In the genomic region with DNA sequence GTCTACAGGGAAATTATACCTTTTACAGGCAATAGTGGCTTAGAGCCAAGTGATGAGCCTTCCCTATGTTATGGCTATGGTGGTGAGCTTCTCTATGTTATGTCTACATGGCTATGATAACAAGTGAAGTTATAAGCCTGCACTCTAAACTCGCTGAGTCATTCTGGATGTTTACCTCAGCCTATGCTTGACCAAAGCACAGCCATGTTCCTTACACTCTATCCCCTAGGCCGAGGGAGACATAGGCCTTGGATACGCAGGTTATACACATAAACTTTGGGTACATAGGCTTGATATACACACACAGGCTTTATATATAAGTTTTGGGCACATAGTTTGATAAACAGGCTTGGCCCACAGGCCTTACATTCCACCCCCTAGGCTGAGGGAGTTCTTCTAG, we compare ENCODE assay signal across 21 cellular contexts. TPM values are rescaled to one million over a fixed set of nuclear protein-coding genes. Genes with fewer than 3 reads are reported as not detected.
DNase-seq lines count a peak whose midpoint lies in the region; ATAC-seq, FAIRE-seq and TF ChIP-seq lines count a peak whose summit lies in the region.
"Had no signal": no experiment of that assay in that cellular context is flagged by ENCODE, and none has a peak within 500 bp of the region (broad histone marks: within the 10 kb centered on the region; RNA-seq: fewer than 3 reads in every experiment).

No MANE protein-coding gene starts in this region.

- peaks cover 7% of the 10 kb centered on the region for H3K4me1 ChIP-seq in CD4-positive, CD25-positive, alpha-beta regulatory T cell (ENCODE audit: control insufficient read depth, insufficient read depth, low read length, poor library complexity, severe bottlenecking)
- H3K4me1 ChIP-seq in IMR-90 (ENCODE audit: control insufficient read depth, insufficient read depth, low read length), result no peaks in the 10 kb centered on the region
- no peaks in the 10 kb centered on the region for H3K4me1 ChIP-seq in GM12878 (ENCODE audit: control insufficient read depth, insufficient read depth, low read length)

- TF ChIP-seq EP300 in GM12878 (IDR thresholded peaks at IDR 0.05; ENCODE audit: borderline replicate concordance in 1 of 2, control insufficient read depth in 1 of 2, low read depth in 2 of 2, low read length in 2 of 2), result no peak

- no peak overlapping the region for H4K5ac ChIP-seq in IMR-90 (ENCODE audit: low read depth, low read length)

- no peaks in the 10 kb centered on the region for H3K9me3 Mint-ChIP-seq in CD4-positive, CD25-positive, alpha-beta regulatory T cell
- no peaks in the 10 kb centered on the region for H3K9me3 Mint-ChIP-seq in mesothelial cell of epicardium
- H3K9me3 Mint-ChIP-seq: CD14-positive monocyte; CD8-positive, alpha-beta T cell; H9 had no signal

- H3K79me1 ChIP-seq in IMR-90 (ENCODE audit: low read depth in 1 of 2, low read length in 2 of 2), result no peaks in the 10 kb centered on the region

- in situ Hi-C loops in IMR-90 (cut with MboI; ENCODE audit: low sequenced_read_pairs) (no loop called here), GM12878 (cut with MboI) (loop anchor here (25.0 kb wide), 3 partner anchors 499 to 1899 kb away; partner anchors contain the start of gene MLANA), brain microvascular endothelial cell (cut with HindIII; ENCODE audit: low pct_ligation_motif_present, low sequenced_read_pairs) (no loop called here)

- H3K27me3 Mint-ChIP-seq in CD4-positive, CD25-positive, alpha-beta regulatory T cell, result peaks cover 4% of the 10 kb centered on the region
- no peaks in the 10 kb centered on the region for H3K27me3 Mint-ChIP-seq in mesothelial cell of epicardium (ENCODE audit: low read depth)

- H3K27ac ChIP-seq in CD4-positive, CD25-positive, alpha-beta regulatory T cell (ENCODE audit: insufficient read depth, low read length, poor library complexity, severe bottlenecking), result no peak overlapping the region
- H3K27ac ChIP-seq in IMR-90 (ENCODE audit: insufficient read depth, low read length) (no peak overlapping the region), GM12878 (ENCODE audit: control insufficient read depth, insufficient read depth) (no peak overlapping the region), brain microvascular endothelial cell (no peak overlapping the region)
- H3K27ac ChIP-seq: BLaER1, KMS-11 had no signal

- no peak for ATAC-seq in CD4-positive, CD25-positive, alpha-beta regulatory T cell (ENCODE audit: low read depth in 2 of 2)
- peak; percentile 51 for ATAC-seq in IMR-90 (ENCODE audit: low read depth)
- ATAC-seq in GM12878, result no peak
- no peak for ATAC-seq in HG03108 (IDR thresholded peaks at IDR 0.05; ENCODE audit: unreplicated experiment)
- no peak for ATAC-seq in HG02973 (IDR thresholded peaks at IDR 0.05; ENCODE audit: unreplicated experiment)
- ATAC-seq: CD8-positive, alpha-beta T cell had no signal

- H2AFZ ChIP-seq in IMR-90 (replicated peaks; ENCODE audit: low read length, poor library complexity) (no peak overlapping the region), GM12878 (ENCODE audit: control insufficient read depth, low read depth, low read length) (no peak overlapping the region)

- no TSS peak for BruUV-seq in IMR-90 (replicated peaks; lab: Mats Ljungman, UMichigan)
- BruUV-seq in GM12878 (replicated peaks; lab: Mats Ljungman, UMichigan), result no TSS peak

- H4K20me1 ChIP-seq in IMR-90 (ENCODE audit: insufficient read depth, low read length), result no peaks in the 10 kb centered on the region
- H4K20me1 ChIP-seq in GM12878 (ENCODE audit: control insufficient read depth, insufficient read depth), result no peaks in the 10 kb centered on the region; the same call in 1 of the 2 replicates
- H4K20me1 ChIP-seq: BLaER1 had no signal

- no peak overlapping the region for H3K4me3 ChIP-seq in CD4-positive, CD25-positive, alpha-beta regulatory T cell (ENCODE audit: low read depth, low read length)
- H3K4me3 ChIP-seq in IMR-90 (ENCODE audit: insufficient read depth, low read depth, low read length) (no peak overlapping the region), GM12878 (no peak overlapping the region), brain microvascular endothelial cell (ENCODE audit: low read depth, low read length) (no peak overlapping the region)
- H3K4me3 ChIP-seq: BLaER1 had no signal

- no peaks in the 10 kb centered on the region for H3K36me3 Mint-ChIP-seq in CD4-positive, CD25-positive, alpha-beta regulatory T cell
- no peaks in the 10 kb centered on the region for H3K36me3 Mint-ChIP-seq in mesothelial cell of epicardium

- no peak overlapping the region for H2BK5ac ChIP-seq in IMR-90 (ENCODE audit: low read depth, low read length, poor library complexity, severe bottlenecking)

- TF ChIP-seq POLR2A in IMR-90 (IDR thresholded peaks at IDR 0.05; ENCODE audit: low read depth, low read length), result no peak
- no peak for TF ChIP-seq POLR2A in GM12878 (IDR thresholded peaks at IDR 0.05; ENCODE audit: low read depth, low read length)

- no peak overlapping the region for H2BK120ac ChIP-seq in IMR-90 (ENCODE audit: low read depth, low read length)

- WGBS in IMR-90 (ENCODE audit: extremely low coverage in 2 of 2, insufficient read length in 1 of 2), 2 experiments, result no CpG with 5 or more reads among the region's 3 CpGs
- WGBS in GM12878 (ENCODE audit: insufficient coverage, insufficient replicate concordance, low lambda C conversion rate, missing lambda C conversion rate), result 46% methylated on average over 3 of the region's 3 CpGs

- no peaks in the 10 kb centered on the region for H3K79me2 ChIP-seq in GM12878 (ENCODE audit: control insufficient read depth, insufficient read depth, low read length)

- no peak overlapping the region for H2AK9ac ChIP-seq in IMR-90 (replicated peaks; ENCODE audit: low read depth, low read length, poor library complexity)

- DNase-seq in CD4-positive, CD25-positive, alpha-beta regulatory T cell, result no peak
- peak; percentile 25 for DNase-seq in IMR-90
- no peak for DNase-seq in GM12878 (ENCODE audit: low read depth, low spot score)
- no peak for DNase-seq in mesothelial cell of epicardium (ENCODE audit: low spot score in 2 of 2, unreplicated experiment in 2 of 2)
- DNase-seq in activated CD4-positive, alpha-beta T cell treated with anti-CD3 and anti-CD28 coated beads, Interleukin-2, amount 50 U/mL, for 1 hour, result no peak
- no peak for DNase-seq in brain microvascular endothelial cell
- DNase-seq: Calu3; CD8-positive, alpha-beta T cell; DMS79 treated with DMSO at 0.1 percent for 48 hours; EL; H9 had no signal

- H2BK20ac ChIP-seq in IMR-90 (ENCODE audit: low read depth, low read length), result no peak overlapping the region

- H3K14ac ChIP-seq in IMR-90 (replicated peaks; ENCODE audit: low read depth, low read length), result no peak overlapping the region

- H3K27ac Mint-ChIP-seq in CD4-positive, CD25-positive, alpha-beta regulatory T cell, result peak overlapping the region in 2 of 3 donors; percentile 66 to 72
- peak overlapping the region; percentile 25 for H3K27ac Mint-ChIP-seq in mesothelial cell of epicardium
- H3K27ac Mint-ChIP-seq: CD8-positive, alpha-beta T cell had no signal

- CTCF ChIA-PET in IMR-90 (lab: Yijun Ruan, JAX) (no interaction called here), GM12878 (lab: Yijun Ruan, JAX) (no interaction called here)

- TF ChIP-seq CTCF in IMR-90 (conservative IDR thresholded peaks at IDR 0.05; ENCODE audit: low read depth, low read length), result no peak
- no peak for TF ChIP-seq CTCF in GM12878 (IDR thresholded peaks at IDR 0.05 in 2 of 3, conservative IDR thresholded peaks at IDR 0.05 in 1 of 3; ENCODE audit: control insufficient read depth in 2 of 3, extremely low read depth in 1 of 3, insufficient read depth in 1 of 3, low read depth in 3 of 3, low read length in 3 of 3)
- TF ChIP-seq CTCF in mesothelial cell of epicardium (IDR thresholded peaks at IDR 0.05; ENCODE audit: unreplicated experiment), result no peak
- no peak for TF ChIP-seq CTCF in brain microvascular endothelial cell (IDR thresholded peaks at IDR 0.05; ENCODE audit: low read depth, low read length, missing control alignments)

- no peak overlapping the region; the same call in 1 of the 2 replicates for H3K4ac ChIP-seq in IMR-90 (ENCODE audit: low read depth, low read length)

- no peak overlapping the region for H4K91ac ChIP-seq in IMR-90 (ENCODE audit: insufficient read depth, low read depth, low read length)

- H3K27me3 ChIP-seq in CD4-positive, CD25-positive, alpha-beta regulatory T cell (ENCODE audit: control insufficient read depth, insufficient read depth, low read length), result no peaks in the 10 kb centered on the region
- H3K27me3 ChIP-seq in IMR-90 (ENCODE audit: control insufficient read depth, insufficient read depth, low read length), result no peaks in the 10 kb centered on the region
- no peaks in the 10 kb centered on the region for H3K27me3 ChIP-seq in GM12878 (replicated peaks in 1 of 2; ENCODE audit: control insufficient read depth in 2 of 2, insufficient read depth in 2 of 2, low read length in 1 of 2)
- no peaks in the 10 kb centered on the region for H3K27me3 ChIP-seq in brain microvascular endothelial cell (replicated peaks)
- H3K27me3 ChIP-seq: BLaER1 had no signal

- TF ChIP-seq RAD21 in IMR-90 (IDR thresholded peaks at IDR 0.05; ENCODE audit: low read length) (no peak), GM12878 (IDR thresholded peaks at IDR 0.05; ENCODE audit: insufficient read depth, low read depth, low read length) (no peak)

- SMC1A ChIA-PET in GM12878 (lab: Charles Lee; ENCODE audit: uncharacterized antibody, unreplicated experiment), result interaction anchor here (1.8 kb wide), 1 partner anchor 31 kb away, joined by 7 read pairs; no protein-coding TSS in a partner anchor

- RAD21 ChIA-PET in GM12878 (lab: Charles Lee; ENCODE audit: unreplicated experiment), result interaction anchor here (1.4 kb wide), 1 partner anchor 16 kb away, joined by 4 read pairs; no protein-coding TSS in a partner anchor

- no peak overlapping the region for H3K56ac ChIP-seq in IMR-90 (ENCODE audit: extremely low read depth, insufficient read depth, low read length)

- no peak overlapping the region for H4K8ac ChIP-seq in IMR-90 (ENCODE audit: low read depth in 2 of 2, low read length in 2 of 2)

- intact Hi-C loops in IMR-90 (cut with micrococcal nuclease), result no loop called here
- intact Hi-C loops in GM12878 (cut with micrococcal nuclease; ENCODE audit: unreplicated experiment), result no loop called here

- peaks cover 9 to 22% (median 15%) of the 10 kb centered on the region in 4 donors for H3K4me1 Mint-ChIP-seq in CD4-positive, CD25-positive, alpha-beta regulatory T cell
- H3K4me1 Mint-ChIP-seq in mesothelial cell of epicardium, result peaks cover 10% of the 10 kb centered on the region
- H3K4me1 Mint-ChIP-seq: CD14-positive monocyte had no signal

- no peaks in the 10 kb centered on the region for H3K9me3 ChIP-seq in CD4-positive, CD25-positive, alpha-beta regulatory T cell (ENCODE audit: control insufficient read depth in 2 of 2, low read length in 2 of 2)
- no peaks in the 10 kb centered on the region for H3K9me3 ChIP-seq in IMR-90 (ENCODE audit: control insufficient read depth, insufficient read depth, low read length)
- H3K9me3 ChIP-seq in GM12878 (replicated peaks; ENCODE audit: control insufficient read depth, insufficient read depth, low read length), result no peaks in the 10 kb centered on the region
- H3K9me3 ChIP-seq: BLaER1 had no signal

- POLR2A ChIA-PET in IMR-90 (lab: Charles Lee; ENCODE audit: unreplicated experiment) (interaction anchor here (0.6 kb wide), 1 partner anchor 13 kb away, joined by 4 read pairs; no protein-coding TSS in a partner anchor), GM12878 (lab: Charles Lee) (interaction anchor here (1.5 to 1.8 kb wide), 2 partner anchors 9 to 13 kb away, joined by 4 to 5 read pairs; no protein-coding TSS in a partner anchor)

- H3K36me3 ChIP-seq in CD4-positive, CD25-positive, alpha-beta regulatory T cell (ENCODE audit: control insufficient read depth, insufficient read depth, low read length), result peaks cover 1% of the 10 kb centered on the region
- no peaks in the 10 kb centered on the region for H3K36me3 ChIP-seq in IMR-90 (ENCODE audit: control insufficient read depth, insufficient read depth, low read length)
- no peaks in the 10 kb centered on the region; a peak in 1 of 4 replicates for H3K36me3 ChIP-seq in GM12878 (ENCODE audit: control insufficient read depth in 2 of 2, insufficient read depth in 2 of 2, low read length in 1 of 2)
- no peaks in the 10 kb centered on the region for H3K36me3 ChIP-seq in brain microvascular endothelial cell (replicated peaks)

- H3K9ac ChIP-seq in IMR-90 (ENCODE audit: low read depth, low read length), result no peak overlapping the region
- H3K9ac ChIP-seq in GM12878 (ENCODE audit: control insufficient read depth, insufficient read depth, low read length), result no peak overlapping the region
- H3K9ac ChIP-seq: BLaER1, KMS-11 had no signal

- no peak overlapping the region for H3K18ac ChIP-seq in IMR-90 (ENCODE audit: low read depth, low read length)

- no peak for FAIRE-seq in GM12878 (lab: Jason Lieb, UNC)
- FAIRE-seq: A204.1, GM12891, GM19239, H1, HTR-8/SVneo had no signal

- H3K9me1 ChIP-seq in IMR-90 (ENCODE audit: insufficient read depth, low read length), result no peaks in the 10 kb centered on the region

- dilution Hi-C loops in IMR-90 (cut with HindIII; ENCODE audit: low sequenced_read_pairs, unreplicated experiment), result no loop called here

- peak overlapping the region in 2 of 4 donors; percentile 22 to 30 for H3K4me3 Mint-ChIP-seq in CD4-positive, CD25-positive, alpha-beta regulatory T cell
- H3K4me3 Mint-ChIP-seq in mesothelial cell of epicardium, result no peak overlapping the region
- H3K4me3 Mint-ChIP-seq: CD14-positive monocyte; CD8-positive, alpha-beta T cell; H9 had no signal

- H2BK15ac ChIP-seq in IMR-90 (ENCODE audit: low read depth, low read length), result no peak overlapping the region

- H3K4me2 ChIP-seq in IMR-90 (ENCODE audit: low read depth, low read length) (no peak overlapping the region), GM12878 (ENCODE audit: control insufficient read depth, insufficient read depth) (no peak overlapping the region)
- H3K4me2 ChIP-seq: BLaER1, KMS-11 had no signal

- no peak overlapping the region for H3K23ac ChIP-seq in IMR-90 (ENCODE audit: low read depth, low read length)

- no peak overlapping the region for H2AK5ac ChIP-seq in IMR-90 (ENCODE audit: low read depth, low read length)

RNA-seq across cellular contexts. Expression of gene DMAC1, which starts 13.8 kb away (rescaled TPM):
- total RNA-seq in CD4-positive, CD25-positive, alpha-beta regulatory T cell, result 18.7 TPM
- polyA plus RNA-seq in CD4-positive, CD25-positive, alpha-beta regulatory T cell, result 10 to 100 TPM; 53.0 to 93.4 (median 65.3) TPM
- total RNA-seq in IMR-90 (2012; rRNA removed) (8.1 and 9.4 TPM in 2 replicates), GM12878 (2014; rRNA removed) (27.6 and 27.7 TPM in 2 replicates), GM12878 (2014; rRNA removed; fragmentation: Illumina TruSeq; extraction: Trizol) (31.4 and 33.6 TPM in 2 replicates), GM12878 (2021) (65.4 and 66.8 TPM in 2 replicates), mesothelial cell of epicardium (60.0 to 62.3 TPM (median 61.4 TPM) in 3 replicates)
- polyA plus RNA-seq in IMR-90 (2012; rRNA removed) (14.5 and 19.5 TPM in 2 replicates), GM12878 (2011; rRNA removed) (113 and 122 TPM in 2 replicates), GM12878 (2014; fragmentation: Illumina TruSeq; extraction: Trizol) (12.0 and 16.0 TPM in 2 replicates), GM12878 (2014; fragmentation: Nextera tagmentation; extraction: Ambion mirVana) (10 to 100 TPM; 25.5 to 55.4 TPM), GM12878 (2014; rRNA removed) (24.5 and 24.8 TPM in 2 replicates), GM12878 (2016; fragmentation: Nextera tagmentation; extraction: Ambion mirVana) (100 to 1,000 TPM; 116 to 123 TPM)
- 17.0 and 23.4 TPM in 2 replicates for polyA plus RNA-seq in IMR-90 (2012; cell fraction: cytosol; rRNA removed)
- 4.4 and 5.5 TPM in 2 replicates for polyA plus RNA-seq in IMR-90 (2012; cell fraction: nucleus; rRNA removed; ENCODE audit: low replicate concordance)
- total RNA-seq in GM12878 (2013; cell fraction: nucleolus; rRNA removed), result 11.1 and 15.4 TPM in 2 replicates
- 3.6 TPM for polyA plus RNA-seq in GM12878 (2011; ENCODE audit: low read depth)
- 23.2 and 35.0 TPM in 2 replicates for polyA plus RNA-seq in GM12878 (2011; cell fraction: cytosol; rRNA removed)
- 19.6 and 29.3 TPM in 2 replicates for polyA plus RNA-seq in GM12878 (2011; cell fraction: nucleus; rRNA removed)
- polyA plus RNA-seq in GM12878 (2012), result 47.9 and 56.1 TPM in 2 replicates
- polyA minus RNA-seq in GM12878 (2011; rRNA and poly(A)+ RNA removed), result 13.1 and 15.9 TPM in 2 replicates
- 7.4 and 15.4 TPM in 2 replicates for polyA minus RNA-seq in GM12878 (2011; cell fraction: cytosol; rRNA and poly(A)+ RNA removed)
- polyA minus RNA-seq in GM12878 (2011; cell fraction: nucleus; rRNA and poly(A)+ RNA removed), result 10.6 and 11.5 TPM in 2 replicates
